Comparison of ENCODE assay signal across 21 cellular contexts in genomic region chr2:168519534-168520308, GRCh38.
DNase-seq lines count a peak whose midpoint lies in the region; ATAC-seq, FAIRE-seq and TF ChIP-seq lines count a peak whose summit lies in the region.
"Had no signal": no experiment of that assay in that cellular context is flagged by ENCODE, and none has a peak within 500 bp of the region (broad histone marks: within the 10 kb centered on the region; RNA-seq: fewer than 3 reads in every experiment).

No MANE protein-coding gene starts in this region.

- H3K36me3 ChIP-seq in heart left ventricle (no peaks in the 10 kb centered on the region), heart right ventricle (no peaks in the 10 kb centered on the region), pancreas (no peaks in the 10 kb centered on the region)
- H3K36me3 ChIP-seq: BLaER1, HAP-1, ovary had no signal

- no peaks in the 10 kb centered on the region for H3K9me3 ChIP-seq in heart left ventricle
- H3K9me3 ChIP-seq in heart right ventricle: peaks cover 0 to 3% (median 0%) of the 10 kb centered on the region in 11 donors
- no peaks in the 10 kb centered on the region for H3K9me3 ChIP-seq in pancreas
- H3K9me3 ChIP-seq: HAP-1, ovary had no signal

- H3K4me3 ChIP-seq in heart left ventricle: no peak overlapping the region
- no peak overlapping the region for H3K4me3 ChIP-seq in heart right ventricle
- no peak overlapping the region for H3K4me3 ChIP-seq in cardiac fibroblast (replicated peaks in 1 of 2; ENCODE audit: low read depth in 2 of 2, low read length in 2 of 2)
- H3K4me3 ChIP-seq in pancreas: no peak overlapping the region
- H3K4me3 ChIP-seq: BLaER1, HAP-1, ovary had no signal

- peaks cover 0 to 71% (median 45%) of the 10 kb centered on the region in 12 donors for H3K4me1 ChIP-seq in heart left ventricle
- H3K4me1 ChIP-seq in heart right ventricle: peaks cover 0 to 78% (median 49%) of the 10 kb centered on the region in 9 donors
- peaks cover 0 to 4% (median 0%) of the 10 kb centered on the region in 3 donors for H3K4me1 ChIP-seq in pancreas

- H3K27ac ChIP-seq in heart left ventricle: peak overlapping the region in 7 of 12 donors; percentile 1 to 78 (median 44)
- peak overlapping the region in 2 of 10 donors; percentile 58 to 64 for H3K27ac ChIP-seq in heart right ventricle
- no peak overlapping the region for H3K27ac ChIP-seq in pancreas
- H3K27ac ChIP-seq: BLaER1, ovary had no signal

- ATAC-seq in heart left ventricle (no peak), heart right ventricle (no peak), HG02981 (IDR thresholded peaks at IDR 0.05; ENCODE audit: unreplicated experiment) (peak; percentile 39), pancreas (no peak)
- ATAC-seq: activated T-cell treated with anti-CD3 and anti-CD28 coated beads, Interleukin-2, amount 50 U/mL, for 72 hours; natural killer cell treated with Interleukin-12 subunit alpha and Interleukin-12 subunit beta and Interleukin-15 and Interleukin-18, amount 100 ng/mL, for 72 hours; T-helper 17 cell had no signal

- no peak for FAIRE-seq in pancreas (lab: Jason Lieb, UNC)

- no peak for DNase-seq in heart left ventricle
- DNase-seq in heart right ventricle: no peak
- peak; percentile 26 to 60 for DNase-seq in cardiac fibroblast (ENCODE audit: low read depth in 2 of 2)
- DNase-seq in non-pigmented ciliary epithelial cell (ENCODE audit: low read depth): peak; percentile 35
- no peak for DNase-seq in SIG-M5 treated with dmso at 0.1 percent for 504 hours (lab: John Stamatoyannopoulos, UW; ENCODE audit: unreplicated experiment)
- DNase-seq in pancreas: no peak
- no peak for DNase-seq in activated naive CD4-positive, alpha-beta T cell (lab: John Stamatoyannopoulos, UW)
- DNase-seq: activated CD4-positive, alpha-beta T cell treated with anti-CD3 and anti-CD28 coated beads for 4 hours; activated naive CD4-positive, alpha-beta T cell treated with anti-CD3 and anti-CD28 coated beads, Interleukin-2, amount 50 U/mL, for 16 hours; activated T-cell treated with anti-CD3 and anti-CD28 coated beads, Interleukin-2, amount 50 U/mL, for 72 hours; cerebellar nuclear complex; KG1; midbrain; NCI-H1694; ovary; substantia nigra; T-helper 17 cell had no signal

- intact Hi-C loops in heart left ventricle (cut with DNase I): loop anchor here in 5 of 10 donors (5.0 to 10.0 kb wide), 6 partner anchors 52 to 175 kb away; partner anchors contain the start of gene CERS6 (in 2 of the 5)
- intact Hi-C loops in heart right ventricle (cut with DNase I): loop anchor here in 4 of 10 donors (5.0 to 10.0 kb wide), 5 partner anchors 37 to 115 kb away; partner anchors contain the start of gene CERS6 (in 1 of the 4)
- intact Hi-C loops in pancreas (cut with DNase I): no loop called here

- 88 to 95% (median 92%) methylated on average over 5 of the region's 5 CpGs for WGBS in heart left ventricle, 4 donors
- WGBS in heart right ventricle, 2 donors: 93 to 94% methylated on average over 5 of the region's 5 CpGs
- WGBS in pancreas, 2 donors: 91 to 92% methylated on average over 5 of the region's 5 CpGs

- TF ChIP-seq CTCF in heart left ventricle (IDR thresholded peaks at IDR 0.05) (no peak), heart right ventricle (IDR thresholded peaks at IDR 0.05) (no peak), cardiac fibroblast (IDR thresholded peaks at IDR 0.05; ENCODE audit: low read depth, low read length) (no peak), pancreas (IDR thresholded peaks at IDR 0.05) (no peak)

- TF ChIP-seq POLR2A in heart left ventricle (IDR thresholded peaks at IDR 0.05): no peak

- H3K27me3 ChIP-seq in heart left ventricle (no peaks in the 10 kb centered on the region), heart right ventricle (no peaks in the 10 kb centered on the region), pancreas (no peaks in the 10 kb centered on the region)
- H3K27me3 ChIP-seq: BLaER1, ovary had no signal

Comparison
In these comparisons a context has a peak if more than half of its experiments do, and no peak if none do; other contexts are left out.
1. DNase-seq: peak in cardiac fibroblast (2 of 2) and non-pigmented ciliary epithelial cell (single experiment); none in heart left ventricle (0 of 5), heart right ventricle (0 of 2), SIG-M5 treated with dmso at 0.1 percent for 504 hours (single experiment), pancreas (0 of 6) and activated naive CD4-positive, alpha-beta T cell (0 of 4).
2. H3K27ac ChIP-seq: peak in heart left ventricle (7 of 12); none in pancreas (0 of 4).